In genomic region chr17:40872416-40872815, GRCh38 we compare ENCODE assay signal across 25 cellular contexts. TPM values are rescaled to one million over a fixed set of nuclear protein-coding genes. Genes with fewer than 3 reads are reported as not detected.
"Had no signal": no experiment of that assay in that cellular context is flagged by ENCODE, and none has a peak within 500 bp of the region (broad histone marks: within the 10 kb centered on the region; RNA-seq: fewer than 3 reads in every experiment).

No MANE protein-coding gene starts in this region.

- DNase-seq: Karpas-422, KG1, MM.1S, NCI-H1048, NCI-H1105, NCI-H1417, NCI-H1436 treated with DMSO at 0.1 percent for 48 hours, NCI-H1694, NCI-H1930, NCI-H2081 treated with DMSO at 0.1 percent for 48 hours, NCI-H2171, NCI-H226, NCI-H446, NCI-H510A, NCI-H524 treated with DMSO at 0.1 percent for 48 hours, NCI-H69, NCI-H774, Right ventricle myocardium superior, RPMI8226, SIG-M5, SK-N-SH, SW 1271, T-cell had no signal

- H3K4me1 ChIP-seq: SJSA1 had no signal

- H3K36me3 ChIP-seq: SJSA1 had no signal

- H3K9me3 ChIP-seq: SJSA1, SK-N-SH had no signal

- H3K9ac ChIP-seq: SK-N-SH had no signal

- H3K27me3 ChIP-seq: SJSA1 had no signal

- H3K27ac ChIP-seq: SJSA1 had no signal

- H3K4me3 ChIP-seq: SJSA1 had no signal

RNA-seq across cellular contexts. Expression of gene KRT12, which starts 5.4 kb away (rescaled TPM):
- total RNA-seq: M059J, Right ventricle myocardium superior, SJSA1 had no signal

RNA-seq across cellular contexts. Expression of gene KRT20, which starts 12.6 kb away (rescaled TPM):
- total RNA-seq: M059J, Right ventricle myocardium superior, SJSA1 had no signal
